In the genomic region with DNA sequence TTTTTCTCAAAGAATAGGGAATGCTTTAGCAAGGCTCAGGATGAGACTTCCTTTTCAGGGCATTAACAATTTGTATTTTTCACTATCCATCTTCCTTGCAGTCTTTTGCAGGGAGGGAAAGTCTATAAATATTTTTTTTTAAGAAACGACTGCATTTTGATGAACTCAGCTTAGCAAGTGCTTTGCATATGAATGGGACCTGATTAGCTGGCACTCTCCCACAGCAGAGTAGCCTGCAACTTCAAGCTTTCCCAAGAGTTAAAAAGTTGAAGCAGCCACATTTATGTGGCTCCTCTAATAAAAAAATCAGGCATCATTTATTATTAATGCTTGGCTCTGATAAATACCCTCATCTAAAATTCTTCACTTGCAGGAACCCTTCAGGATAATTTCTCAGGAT, we compare ENCODE assay signal across 36 cellular contexts.
"Had no signal": no experiment of that assay in that cellular context is flagged by ENCODE, and none has a peak within 500 bp of the region (broad histone marks: within the 10 kb centered on the region; RNA-seq: fewer than 3 reads in every experiment).

No MANE protein-coding gene starts in this region.

- H3K4me2 ChIP-seq: KMS-11, SK-N-SH had no signal

- H3K36me3 Mint-ChIP-seq: activated CD8-positive, alpha-beta memory T cell treated with anti-CD3 and anti-CD28 coated beads, Interleukin-2, amount 10 ng/mL, durations not matched to agents 7 days and 5 days; activated naive CD4-positive, alpha-beta T cell treated with anti-CD3 and anti-CD28 coated beads, Interleukin-2, amount 50 U/mL, for 24 hours; activated naive CD8-positive, alpha-beta T cell treated with anti-CD3 and anti-CD28 coated beads, Interleukin-2, amount 10 ng/mL, durations not matched to agents 7 days and 5 days had no signal

- H3K4me1 Mint-ChIP-seq: activated CD4-positive, alpha-beta memory T cell treated with anti-CD3 and anti-CD28 coated beads, Interleukin-2, amount 10 ng/mL, durations not matched to agents 7 days and 5 days; activated CD8-positive, alpha-beta memory T cell treated with anti-CD3 and anti-CD28 coated beads, Interleukin-2, amount 10 ng/mL, durations not matched to agents 7 days and 5 days; activated naive CD4-positive, alpha-beta T cell treated with anti-CD3 and anti-CD28 coated beads, Interleukin-2, amount 50 U/mL, for 24 hours; activated naive CD8-positive, alpha-beta T cell treated with anti-CD3 and anti-CD28 coated beads, Interleukin-2, amount 10 ng/mL, durations not matched to agents 7 days and 5 days; activated T-helper 17 cell treated with anti-CD3 and anti-CD28 coated beads, Interleukin-2, amount 50 U/mL, for 72 hours had no signal

- H3K36me3 ChIP-seq: ascending aorta, Peyer's patch, SJSA1 had no signal

- H3K4me3 ChIP-seq: ascending aorta, body of pancreas, Peyer's patch, SJSA1 had no signal

- H3K27ac Mint-ChIP-seq: activated CD4-positive, alpha-beta memory T cell treated with anti-CD3 and anti-CD28 coated beads, Interleukin-2, amount 10 ng/mL, durations not matched to agents 7 days and 5 days; activated CD8-positive, alpha-beta memory T cell treated with anti-CD3 and anti-CD28 coated beads, Interleukin-2, amount 10 ng/mL, durations not matched to agents 7 days and 5 days; activated naive CD4-positive, alpha-beta T cell treated with anti-CD3 and anti-CD28 coated beads, Interleukin-2, amount 50 U/mL, for 24 hours; activated naive CD8-positive, alpha-beta T cell treated with anti-CD3 and anti-CD28 coated beads, Interleukin-2, amount 10 ng/mL, durations not matched to agents 7 days and 5 days; activated T-helper 17 cell treated with anti-CD3 and anti-CD28 coated beads, Interleukin-2, amount 50 U/mL, for 72 hours; T-helper 1 cell treated with Interleukin-12 subunit alpha and Interleukin-12 subunit beta and Interleukin-4 antibody, amounts not matched to agents 30 μg/mL and 1 μg/mL, for 36 hours; T-helper 2 cell treated with Interferon-gamma antibody and Interleukin-4, amounts not matched to agents 5 μg/mL and 100 μg/mL, for 36 hours had no signal

- H3K9me3 Mint-ChIP-seq: activated CD4-positive, alpha-beta memory T cell treated with anti-CD3 and anti-CD28 coated beads, Interleukin-2, amount 10 ng/mL, durations not matched to agents 7 days and 5 days; activated naive CD4-positive, alpha-beta T cell treated with anti-CD3 and anti-CD28 coated beads, Interleukin-2, amount 50 U/mL, for 24 hours; T-helper 1 cell treated with Interleukin-12 subunit alpha and Interleukin-12 subunit beta and Interleukin-4 antibody, amounts not matched to agents 30 μg/mL and 1 μg/mL, for 36 hours; T-helper 2 cell treated with Interferon-gamma antibody and Interleukin-4, amounts not matched to agents 5 μg/mL and 100 μg/mL, for 36 hours had no signal

- H3K27me3 ChIP-seq: ascending aorta, body of pancreas, Peyer's patch, SJSA1 had no signal

- ATAC-seq: activated CD8-positive, alpha-beta memory T cell treated with anti-CD3 and anti-CD28 coated beads, Interleukin-2, amount 10 ng/mL, durations not matched to agents 7 days and 5 days; activated T-helper 17 cell treated with anti-CD3 and anti-CD28 coated beads, Interleukin-2, amount 50 U/mL, for 72 hours; body of pancreas; PC-3 had no signal

- H3K4me3 Mint-ChIP-seq: activated CD4-positive, alpha-beta memory T cell treated with anti-CD3 and anti-CD28 coated beads, Interleukin-2, amount 10 ng/mL, durations not matched to agents 7 days and 5 days; activated CD8-positive, alpha-beta memory T cell treated with anti-CD3 and anti-CD28 coated beads, Interleukin-2, amount 10 ng/mL, durations not matched to agents 7 days and 5 days; activated naive CD4-positive, alpha-beta T cell treated with anti-CD3 and anti-CD28 coated beads, Interleukin-2, amount 50 U/mL, for 24 hours; activated naive CD8-positive, alpha-beta T cell treated with anti-CD3 and anti-CD28 coated beads, Interleukin-2, amount 10 ng/mL, durations not matched to agents 7 days and 5 days; activated T-helper 17 cell treated with anti-CD3 and anti-CD28 coated beads, Interleukin-2, amount 50 U/mL, for 72 hours; T-helper 1 cell treated with Interleukin-12 subunit alpha and Interleukin-12 subunit beta and Interleukin-4 antibody, amounts not matched to agents 30 μg/mL and 1 μg/mL, for 36 hours; T-helper 2 cell treated with Interferon-gamma antibody and Interleukin-4, amounts not matched to agents 5 μg/mL and 100 μg/mL, for 36 hours had no signal

- H3K9me2 ChIP-seq: SK-N-SH had no signal

- H3K9me3 ChIP-seq: ascending aorta, Peyer's patch, SJSA1, SK-N-SH had no signal

- H3K27me3 Mint-ChIP-seq: activated CD4-positive, alpha-beta memory T cell treated with anti-CD3 and anti-CD28 coated beads, Interleukin-2, amount 10 ng/mL, durations not matched to agents 7 days and 5 days; activated CD8-positive, alpha-beta memory T cell treated with anti-CD3 and anti-CD28 coated beads, Interleukin-2, amount 10 ng/mL, durations not matched to agents 7 days and 5 days; activated naive CD4-positive, alpha-beta T cell treated with anti-CD3 and anti-CD28 coated beads, Interleukin-2, amount 50 U/mL, for 24 hours had no signal

- H3K4me1 ChIP-seq: ascending aorta, body of pancreas, Peyer's patch, SJSA1 had no signal

- DNase-seq: activated CD4-positive, alpha-beta memory T cell treated with anti-CD3 and anti-CD28 coated beads, Interleukin-2, amount 10 ng/mL, durations not matched to agents 7 days and 5 days; activated CD4-positive, alpha-beta T cell treated with anti-CD3 and anti-CD28 coated beads for 1 hour; activated CD4-positive, alpha-beta T cell treated with anti-CD3 and anti-CD28 coated beads for 48 hours; activated CD4-positive, CD25-positive, alpha-beta regulatory T cell; activated CD8-positive, alpha-beta memory T cell treated with anti-CD3 and anti-CD28 coated beads for 24 hours; activated CD8-positive, alpha-beta memory T cell treated with anti-CD3 and anti-CD28 coated beads, Interleukin-2, amount 10 ng/mL, durations not matched to agents 7 days and 5 days; activated CD8-positive, alpha-beta memory T cell treated with anti-CD3 and anti-CD28 coated beads, Interleukin-2, amount 50 U/mL, for 48 hours; activated effector memory CD4-positive, alpha-beta T cell treated with anti-CD3 and anti-CD28 coated beads, Interleukin-2, amount 50 U/mL, for 16 hours; activated naive CD4-positive, alpha-beta T cell; activated naive CD8-positive, alpha-beta T cell treated with anti-CD3 and anti-CD28 coated beads, Interleukin-2, amount 10 ng/mL, durations not matched to agents 7 days and 5 days; activated T-cell treated with anti-CD3 and anti-CD28 coated beads, Interleukin-2, amount 50 U/mL, for 48 hours; amygdala; body of pancreas; caudate nucleus; cerebellar nuclear complex; MM.1S; MV-4-11; NCI-H1092; NCI-H1436 treated with DMSO at 0.1 percent for 48 hours; NCI-H1694 treated with DMSO at 0.1 percent for 48 hours; NCI-H2029; NCI-H2171; NCI-H510A treated with DMSO at 0.1 percent for 48 hours; PC-3; Peyer's patch; RPMI8226; SHP77 treated with DMSO at 0.1 percent for 48 hours; SK-N-SH had no signal

- H3K27ac ChIP-seq: ascending aorta, body of pancreas, KMS-11, Peyer's patch, SJSA1, VCaP had no signal
